In the genomic region with DNA sequence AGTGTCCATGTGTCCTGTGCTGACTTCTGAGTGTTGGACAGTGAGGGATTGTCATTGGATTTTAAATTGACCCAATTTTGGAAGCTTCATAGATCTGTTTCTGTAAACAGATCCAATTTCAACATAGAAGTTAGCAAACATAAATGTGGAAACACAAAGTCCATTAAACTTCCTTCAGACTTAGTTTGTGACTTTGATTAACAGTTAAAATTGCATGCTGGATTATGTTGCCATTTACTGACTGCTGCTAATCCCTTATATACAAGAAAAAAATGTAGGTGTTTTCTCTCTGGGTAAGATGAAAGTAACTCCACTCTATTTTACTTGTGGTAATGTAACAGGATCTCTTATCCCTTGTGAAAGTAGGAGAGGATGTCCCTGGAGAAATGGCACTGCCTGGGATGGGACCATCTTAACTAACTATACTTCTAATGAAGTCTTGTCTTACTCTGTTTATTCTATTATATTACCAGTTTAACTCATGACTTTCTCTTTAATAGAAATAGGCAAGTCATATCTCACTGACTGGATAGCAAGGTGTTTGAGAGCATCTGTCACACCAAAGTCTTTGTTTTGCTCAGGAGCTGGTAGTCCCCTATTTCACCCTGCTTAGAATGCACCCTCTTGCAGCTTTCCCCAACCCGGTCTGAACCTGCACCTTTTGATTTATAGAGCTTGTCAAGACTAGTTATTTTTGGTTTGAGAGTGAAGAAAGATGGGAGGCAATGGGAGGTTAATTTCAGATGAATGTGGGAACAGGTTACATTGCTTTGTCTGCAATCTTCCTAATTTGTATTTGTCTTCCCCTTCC, we compare ENCODE assay signal across 18 cellular contexts. TPM values are rescaled to one million over a fixed set of nuclear protein-coding genes. Genes with fewer than 3 reads are reported as not detected.
A peak's percentile ranks its signal among the peaks of the same experiment; 100 is the strongest.
DNase-seq lines count a peak whose midpoint lies in the region; ATAC-seq and TF ChIP-seq lines count a peak whose summit lies in the region.
"Had no signal": no experiment of that assay in that cellular context is flagged by ENCODE, and none has a peak within 500 bp of the region (broad histone marks: within the 10 kb centered on the region; RNA-seq: fewer than 3 reads in every experiment).

No MANE protein-coding gene starts in this region.

- DNase-seq in GM12865 (ENCODE audit: low read depth) = peak; percentile 14
- no peak for DNase-seq in neural crest cell (ENCODE audit: low read depth, low spot score)
- no peak for DNase-seq in NCI-H128 (lab: John Stamatoyannopoulos, UW; ENCODE audit: unreplicated experiment)
- DNase-seq in stimulated activated CD4-positive, alpha-beta T cell treated with anti-CD3 and anti-CD28 coated beads, Interleukin-2, amount 100 ng/mL, for 24 hours = no peak
- no peak for DNase-seq in heart right ventricle
- DNase-seq: activated CD4-positive, alpha-beta T cell treated with anti-CD3 and anti-CD28 coated beads, Interleukin-2, amount 50 U/mL, for 1 hour; activated T-cell treated with anti-CD3 and anti-CD28 coated beads, Interleukin-2, amount 50 U/mL, for 24 hours; cerebellar nuclear complex; DMS53; NCI-H2029 treated with DMSO at 0.1 percent for 48 hours; SHP77; T-helper 9 cell; uterus had no signal

- peaks cover 48% of the 10 kb centered on the region for H3K36me3 Mint-ChIP-seq in activated T-helper 17 cell treated with anti-CD3 and anti-CD28 coated beads, Interleukin-2, amount 50 U/mL, for 72 hours (ENCODE audit: low read depth)
- peaks cover 10% of the 10 kb centered on the region for H3K36me3 Mint-ChIP-seq in neural crest cell (ENCODE audit: low read depth)

- no peaks in the 10 kb centered on the region for H3K27me3 Mint-ChIP-seq in activated T-helper 17 cell treated with anti-CD3 and anti-CD28 coated beads, Interleukin-2, amount 50 U/mL, for 72 hours
- no peaks in the 10 kb centered on the region for H3K27me3 Mint-ChIP-seq in neural crest cell (ENCODE audit: low read depth)
- H3K27me3 Mint-ChIP-seq: activated T-cell treated with anti-CD3 and anti-CD28 coated beads, Interleukin-2, amount 50 U/mL, for 24 hours; stimulated activated naive CD8-positive, alpha-beta T cell treated with anti-CD3 and anti-CD28 coated beads, Interleukin-15, Interleukin-2, amounts not matched to agents 100 ng/mL and 50 ng/mL, for 24 hours had no signal

- peak; percentile 43 for ATAC-seq in HG02884 (IDR thresholded peaks at IDR 0.05; ENCODE audit: unreplicated experiment)
- ATAC-seq in activated T-helper 17 cell treated with anti-CD3 and anti-CD28 coated beads, Interleukin-2, amount 50 U/mL, for 72 hours (replicated peaks) = peak; percentile 28
- ATAC-seq in HG02852 (IDR thresholded peaks at IDR 0.05; ENCODE audit: unreplicated experiment) = no peak
- ATAC-seq in heart right ventricle = no peak

- peaks cover 0 to 13% (median 0%) of the 10 kb centered on the region in 9 donors for H3K4me1 ChIP-seq in heart right ventricle
- H3K4me1 ChIP-seq: uterus had no signal

- H3K9me3 Mint-ChIP-seq in activated T-helper 17 cell treated with anti-CD3 and anti-CD28 coated beads, Interleukin-2, amount 50 U/mL, for 72 hours = no peaks in the 10 kb centered on the region
- no peaks in the 10 kb centered on the region for H3K9me3 Mint-ChIP-seq in neural crest cell
- H3K9me3 Mint-ChIP-seq: activated T-cell treated with anti-CD3 and anti-CD28 coated beads, Interleukin-2, amount 50 U/mL, for 24 hours; stimulated activated naive CD8-positive, alpha-beta T cell treated with anti-CD3 and anti-CD28 coated beads, Interleukin-15, Interleukin-2, amounts not matched to agents 100 ng/mL and 50 ng/mL, for 24 hours had no signal

- no peak overlapping the region for H3K27ac ChIP-seq in heart right ventricle
- H3K27ac ChIP-seq: uterus had no signal

- H3K4me1 Mint-ChIP-seq in activated T-helper 17 cell treated with anti-CD3 and anti-CD28 coated beads, Interleukin-2, amount 50 U/mL, for 72 hours = no peaks in the 10 kb centered on the region
- H3K4me1 Mint-ChIP-seq in neural crest cell = peaks cover 22% of the 10 kb centered on the region

- intact Hi-C loops in heart right ventricle (cut with DNase I) = no loop called here

- H3K4me3 ChIP-seq in GM12865 (ENCODE audit: low read depth, low read length) = no peak overlapping the region
- H3K4me3 ChIP-seq in heart right ventricle = no peak overlapping the region
- H3K4me3 ChIP-seq: smooth muscle cell, uterus had no signal

- no peak overlapping the region for H3K27ac Mint-ChIP-seq in activated T-helper 17 cell treated with anti-CD3 and anti-CD28 coated beads, Interleukin-2, amount 50 U/mL, for 72 hours
- H3K27ac Mint-ChIP-seq in neural crest cell (ENCODE audit: unreplicated experiment) = no peak overlapping the region
- H3K27ac Mint-ChIP-seq: activated T-cell treated with anti-CD3 and anti-CD28 coated beads, Interleukin-2, amount 50 U/mL, for 24 hours; stimulated activated naive CD8-positive, alpha-beta T cell treated with anti-CD3 and anti-CD28 coated beads, Interleukin-15, Interleukin-2, amounts not matched to agents 100 ng/mL and 50 ng/mL, for 24 hours had no signal

- 34 to 49% methylated on average over 1 of the region's 1 CpG for WGBS in heart right ventricle, 2 donors

- H3K27me3 ChIP-seq in heart right ventricle = no peaks in the 10 kb centered on the region
- H3K27me3 ChIP-seq: uterus had no signal

- no peak for TF ChIP-seq CTCF in GM12865 (IDR thresholded peaks at IDR 0.05; ENCODE audit: insufficient read depth, low read depth, low read length, missing control alignments)
- TF ChIP-seq CTCF in neural crest cell (conservative IDR thresholded peaks at IDR 0.05) = no peak
- TF ChIP-seq CTCF in heart right ventricle (IDR thresholded peaks at IDR 0.05) = no peak

- no peaks in the 10 kb centered on the region for H3K36me3 ChIP-seq in heart right ventricle
- H3K36me3 ChIP-seq: uterus had no signal

- H3K4me3 Mint-ChIP-seq in activated T-helper 17 cell treated with anti-CD3 and anti-CD28 coated beads, Interleukin-2, amount 50 U/mL, for 72 hours = no peak overlapping the region
- peak overlapping the region; percentile 6 for H3K4me3 Mint-ChIP-seq in neural crest cell
- H3K4me3 Mint-ChIP-seq: activated T-cell treated with anti-CD3 and anti-CD28 coated beads, Interleukin-2, amount 50 U/mL, for 24 hours; stimulated activated naive CD8-positive, alpha-beta T cell treated with anti-CD3 and anti-CD28 coated beads, Interleukin-15, Interleukin-2, amounts not matched to agents 100 ng/mL and 50 ng/mL, for 24 hours had no signal

- H3K9me3 ChIP-seq in heart right ventricle = no peaks in the 10 kb centered on the region
- H3K9me3 ChIP-seq: uterus had no signal

RNA-seq across cellular contexts. Expression of a gene that starts 7.2 kb away (rescaled TPM):
- 100 to 1,000 TPM; 122 to 142 TPM for total RNA-seq in activated T-helper 17 cell treated with anti-CD3 and anti-CD28 coated beads, Interleukin-2, amount 50 U/mL, for 72 hours
- total RNA-seq in neural crest cell = 208 and 210 TPM in 2 replicates
- 1 to 10 TPM in 4 of 10 donors, under 1 TPM in 6; 0.17 to 9.6 (median 0.85) TPM for total RNA-seq in heart right ventricle
- under 1 TPM; 0.29 to 0.72 TPM for polyA plus RNA-seq in heart right ventricle

RNA-seq across cellular contexts. Expression of a gene that starts 23.6 kb away (rescaled TPM):
- total RNA-seq in activated T-helper 17 cell treated with anti-CD3 and anti-CD28 coated beads, Interleukin-2, amount 50 U/mL, for 72 hours = 100 to 1,000 TPM in 1 of 2 donors, 10 to 100 TPM in 1; 86.7 to 134 TPM
- total RNA-seq in neural crest cell = 74.3 and 74.8 TPM in 2 replicates
- total RNA-seq in heart right ventricle = 10 to 100 TPM; 34.7 to 97.4 (median 45.9) TPM
- polyA plus RNA-seq in heart right ventricle = 100 to 1,000 TPM in 1 of 2 donors, 10 to 100 TPM in 1; 35.2 to 128 TPM

Comparison
In these comparisons a context has a peak if more than half of its experiments do, and no peak if none do; other contexts are left out.
1. ATAC-seq: peak in HG02884 (single experiment) and activated T-helper 17 cell treated with anti-CD3 and anti-CD28 coated beads, Interleukin-2, amount 50 U/mL, for 72 hours (single experiment); none in HG02852 (single experiment) and heart right ventricle (0 of 8).
2. RNA of a gene that starts 7.2 kb away (total RNA-seq): 208 to 210 TPM in neural crest cell and 122 to 142 TPM in activated T-helper 17 cell treated with anti-CD3 and anti-CD28 coated beads, Interleukin-2, amount 50 U/mL, for 72 hours; 0.17 to 9.6 TPM in heart right ventricle; every median in the first group is over 10 times any median in the second.